17 cellular contexts compared by ENCODE assay signal in genomic region chr12:26643532-26644315, GRCh38.
DNase-seq lines count a peak whose midpoint lies in the region; ATAC-seq, FAIRE-seq and TF ChIP-seq lines count a peak whose summit lies in the region.
"Had no signal": no experiment of that assay in that cellular context is flagged by ENCODE, and none has a peak within 500 bp of the region (broad histone marks: within the 10 kb centered on the region; RNA-seq: fewer than 3 reads in every experiment).

No MANE protein-coding gene starts in this region.

- no peak overlapping the region for H2BK5ac ChIP-seq in neuronal stem cell (ENCODE audit: low read length)

- H2AFZ ChIP-seq in neuronal stem cell (ENCODE audit: low read length): no peak overlapping the region

- no peak overlapping the region for H3K18ac ChIP-seq in neuronal stem cell (ENCODE audit: low read length)

- H2BK15ac ChIP-seq in neuronal stem cell (ENCODE audit: low read length): no peak overlapping the region

- ATAC-seq in GM19035 (IDR thresholded peaks at IDR 0.05; ENCODE audit: unreplicated experiment): no peak
- ATAC-seq: PC-3 had no signal

- H3K23ac ChIP-seq in neuronal stem cell (ENCODE audit: low read depth, low read length, poor library complexity): no peak overlapping the region

- peak overlapping the region; percentile 74 for H3K27ac ChIP-seq in HUES48 (ENCODE audit: low read depth, low read length)
- H3K27ac ChIP-seq in iPS-18a (ENCODE audit: low read length): peak overlapping the region; percentile 44
- no peak overlapping the region for H3K27ac ChIP-seq in neuronal stem cell (replicated peaks; ENCODE audit: low read length)

- H2BK12ac ChIP-seq in neuronal stem cell (ENCODE audit: low read length): no peak overlapping the region

- no peaks in the 10 kb centered on the region for H3K79me1 ChIP-seq in neuronal stem cell (ENCODE audit: low read depth, low read length)

- no peak overlapping the region for H2BK120ac ChIP-seq in neuronal stem cell (ENCODE audit: low read depth, low read length)

- H4K91ac ChIP-seq in neuronal stem cell (ENCODE audit: low read depth, low read length, poor library complexity): no peak overlapping the region

- no peak overlapping the region for H3K4ac ChIP-seq in neuronal stem cell (ENCODE audit: low read length)

- no peaks in the 10 kb centered on the region; the same call in 1 of the 2 replicates for H3K36me3 ChIP-seq in HUES48 (ENCODE audit: control insufficient read depth, insufficient read depth, low read length)
- H3K36me3 ChIP-seq in bronchial epithelial cell (ENCODE audit: control insufficient read depth, insufficient read depth, low read length): no peaks in the 10 kb centered on the region
- H3K36me3 ChIP-seq in iPS-18a (ENCODE audit: control insufficient read depth, low read depth, low read length): no peaks in the 10 kb centered on the region
- H3K36me3 ChIP-seq in neuronal stem cell (replicated peaks in 1 of 2; ENCODE audit: control insufficient read depth in 2 of 2, insufficient read depth in 2 of 2, low read length in 2 of 2): no peaks in the 10 kb centered on the region

- no peak for TF ChIP-seq CTCF in bronchial epithelial cell (IDR thresholded peaks at IDR 0.05; ENCODE audit: insufficient read depth, low read length, severe bottlenecking)

- H2AK5ac ChIP-seq in neuronal stem cell (ENCODE audit: low read depth, low read length): no peak overlapping the region

- H3K9me3 ChIP-seq in HUES48 (ENCODE audit: control insufficient read depth, insufficient read depth, low read length) (no peaks in the 10 kb centered on the region), iPS-18a (ENCODE audit: control insufficient read depth, low read depth, low read length) (no peaks in the 10 kb centered on the region), neuronal stem cell (replicated peaks in 1 of 2; ENCODE audit: control insufficient read depth in 2 of 2, insufficient read depth in 1 of 2, low read depth in 1 of 2, low read length in 2 of 2) (no peaks in the 10 kb centered on the region)

- peak; percentile 52 for FAIRE-seq in bronchial epithelial cell (lab: Jason Lieb, UNC)
- FAIRE-seq: D721Med had no signal

- no peak overlapping the region for H3K9ac ChIP-seq in HUES48 (ENCODE audit: low read depth, low read length)
- no peak overlapping the region for H3K9ac ChIP-seq in iPS-18a (ENCODE audit: low read length)
- H3K9ac ChIP-seq in neuronal stem cell (ENCODE audit: low read depth, low read length, poor library complexity): no peak overlapping the region

- WGBS in neuronal stem cell (ENCODE audit: extremely low coverage in 2 of 2, insufficient read length in 2 of 2, insufficient replicate concordance in 1 of 2), 2 donors: no CpG with 5 or more reads among the region's 4 CpGs

- H3K4me1 ChIP-seq in HUES48 (ENCODE audit: control insufficient read depth, insufficient read depth, low read length): peaks cover 20% of the 10 kb centered on the region
- H3K4me1 ChIP-seq in iPS-18a (ENCODE audit: control insufficient read depth, low read depth, low read length): peaks cover 9% of the 10 kb centered on the region
- H3K4me1 ChIP-seq in neuronal stem cell (ENCODE audit: control insufficient read depth in 2 of 2, insufficient read depth in 1 of 2, low read depth in 1 of 2, low read length in 2 of 2): peaks cover 2 to 5% of the 10 kb centered on the region in 2 donors

- H3K14ac ChIP-seq in neuronal stem cell (ENCODE audit: low read length): no peak overlapping the region

- peak overlapping the region; percentile 36 for H3K4me3 ChIP-seq in HUES48 (ENCODE audit: low read depth, low read length)
- no peak overlapping the region for H3K4me3 ChIP-seq in bronchial epithelial cell (ENCODE audit: low read depth, low read length)
- peak overlapping the region; percentile 41 for H3K4me3 ChIP-seq in iPS-18a (ENCODE audit: low read length)
- no peak overlapping the region for H3K4me3 ChIP-seq in neuronal stem cell (ENCODE audit: low read length in 2 of 2)

- no peak overlapping the region for H4K8ac ChIP-seq in neuronal stem cell (ENCODE audit: low read depth, low read length)

- H3K4me2 ChIP-seq in neuronal stem cell (ENCODE audit: insufficient read depth, low read length, poor library complexity, severe bottlenecking): no peak overlapping the region

- H3K27me3 ChIP-seq in HUES48 (ENCODE audit: control insufficient read depth, insufficient read depth, low read length): no peaks in the 10 kb centered on the region
- no peaks in the 10 kb centered on the region for H3K27me3 ChIP-seq in bronchial epithelial cell (ENCODE audit: control insufficient read depth, insufficient read depth, low read length)
- no peaks in the 10 kb centered on the region for H3K27me3 ChIP-seq in iPS-18a (ENCODE audit: control insufficient read depth, insufficient read depth, low read length)
- no peaks in the 10 kb centered on the region for H3K27me3 ChIP-seq in neuronal stem cell (ENCODE audit: control insufficient read depth in 3 of 3, insufficient read depth in 3 of 3, low read depth in 1 of 3, low read length in 3 of 3)

- DNase-seq in bronchial epithelial cell (ENCODE audit: low read depth) (no peak), neuronal stem cell (ENCODE audit: low spot score) (peak; percentile 4), dedifferentiated amniotic fluid mesenchymal stem cell (ENCODE audit: extremely low spot score) (no peak), NCI-H82 (lab: John Stamatoyannopoulos, UW) (no peak), MV-4-11 (lab: John Stamatoyannopoulos, UW) (no peak)
- DNase-seq: CD4-positive, alpha-beta T cell; DND-41; GF-D8; NCI-H1436 treated with DMSO at 0.1 percent for 48 hours; NCI-H2107; NCI-H345; NCI-H526 treated with DMSO at 0.1 percent for 48 hours; PC-3 had no signal

Comparison
In these comparisons a context has a peak if more than half of its experiments do, and no peak if none do; other contexts are left out.
1. H3K4me3 ChIP-seq: peak in HUES48 (single experiment) and iPS-18a (single experiment); none in bronchial epithelial cell (single experiment) and neuronal stem cell (0 of 2).